Comparison of ENCODE assay signal across 1 cellular context in the genomic region with DNA sequence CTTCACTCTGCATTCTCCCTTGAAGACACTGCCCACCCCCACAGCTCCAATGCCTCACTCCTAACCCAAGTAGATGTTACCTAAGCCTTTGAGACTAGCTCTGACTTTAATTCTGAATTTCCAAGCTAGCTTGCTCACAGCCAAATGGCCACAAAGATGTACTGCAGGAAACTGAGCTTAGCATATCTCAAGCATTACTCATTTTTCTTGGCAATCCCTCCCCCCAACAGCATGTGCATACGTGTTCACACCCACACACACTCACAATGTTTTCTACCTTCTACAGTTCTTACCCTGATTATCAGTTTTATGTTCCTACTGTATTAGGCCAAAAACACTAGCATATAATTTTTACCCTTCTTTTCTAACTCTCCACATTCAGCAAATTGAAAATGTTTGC.
TF ChIP-seq lines count a peak whose summit lies in the region.

No MANE protein-coding gene starts in this region.

TF ChIP-seq in GM12878, 131 proteins besides CTCF, POLR2A, EP300 and RAD21 (continued from another document):
- TF ChIP-seq, protein P1, sequence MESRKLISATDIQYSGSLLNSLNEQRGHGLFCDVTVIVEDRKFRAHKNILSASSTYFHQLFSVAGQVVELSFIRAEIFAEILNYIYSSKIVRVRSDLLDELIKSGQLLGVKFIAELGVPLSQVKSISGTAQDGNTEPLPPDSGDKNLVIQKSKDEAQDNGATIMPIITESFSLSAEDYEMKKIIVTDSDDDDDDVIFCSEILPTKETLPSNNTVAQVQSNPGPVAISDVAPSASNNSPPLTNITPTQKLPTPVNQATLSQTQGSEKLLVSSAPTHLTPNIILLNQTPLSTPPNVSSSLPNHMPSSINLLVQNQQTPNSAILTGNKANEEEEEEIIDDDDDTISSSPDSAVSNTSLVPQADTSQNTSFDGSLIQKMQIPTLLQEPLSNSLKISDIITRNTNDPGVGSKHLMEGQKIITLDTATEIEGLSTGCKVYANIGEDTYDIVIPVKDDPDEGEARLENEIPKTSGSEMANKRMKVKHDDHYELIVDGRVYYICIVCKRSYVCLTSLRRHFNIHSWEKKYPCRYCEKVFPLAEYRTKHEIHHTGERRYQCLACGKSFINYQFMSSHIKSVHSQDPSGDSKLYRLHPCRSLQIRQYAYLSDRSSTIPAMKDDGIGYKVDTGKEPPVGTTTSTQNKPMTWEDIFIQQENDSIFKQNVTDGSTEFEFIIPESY (IDR thresholded peaks at IDR 0.05): no peak
- TF ChIP-seq CHD4 (IDR thresholded peaks at IDR 0.05) (no peak), BACH1 (IDR thresholded peaks at IDR 0.05; ENCODE audit: borderline replicate concordance) (no peak), LARP7 (IDR thresholded peaks at IDR 0.05) (no peak)
- TF ChIP-seq, protein P2, sequence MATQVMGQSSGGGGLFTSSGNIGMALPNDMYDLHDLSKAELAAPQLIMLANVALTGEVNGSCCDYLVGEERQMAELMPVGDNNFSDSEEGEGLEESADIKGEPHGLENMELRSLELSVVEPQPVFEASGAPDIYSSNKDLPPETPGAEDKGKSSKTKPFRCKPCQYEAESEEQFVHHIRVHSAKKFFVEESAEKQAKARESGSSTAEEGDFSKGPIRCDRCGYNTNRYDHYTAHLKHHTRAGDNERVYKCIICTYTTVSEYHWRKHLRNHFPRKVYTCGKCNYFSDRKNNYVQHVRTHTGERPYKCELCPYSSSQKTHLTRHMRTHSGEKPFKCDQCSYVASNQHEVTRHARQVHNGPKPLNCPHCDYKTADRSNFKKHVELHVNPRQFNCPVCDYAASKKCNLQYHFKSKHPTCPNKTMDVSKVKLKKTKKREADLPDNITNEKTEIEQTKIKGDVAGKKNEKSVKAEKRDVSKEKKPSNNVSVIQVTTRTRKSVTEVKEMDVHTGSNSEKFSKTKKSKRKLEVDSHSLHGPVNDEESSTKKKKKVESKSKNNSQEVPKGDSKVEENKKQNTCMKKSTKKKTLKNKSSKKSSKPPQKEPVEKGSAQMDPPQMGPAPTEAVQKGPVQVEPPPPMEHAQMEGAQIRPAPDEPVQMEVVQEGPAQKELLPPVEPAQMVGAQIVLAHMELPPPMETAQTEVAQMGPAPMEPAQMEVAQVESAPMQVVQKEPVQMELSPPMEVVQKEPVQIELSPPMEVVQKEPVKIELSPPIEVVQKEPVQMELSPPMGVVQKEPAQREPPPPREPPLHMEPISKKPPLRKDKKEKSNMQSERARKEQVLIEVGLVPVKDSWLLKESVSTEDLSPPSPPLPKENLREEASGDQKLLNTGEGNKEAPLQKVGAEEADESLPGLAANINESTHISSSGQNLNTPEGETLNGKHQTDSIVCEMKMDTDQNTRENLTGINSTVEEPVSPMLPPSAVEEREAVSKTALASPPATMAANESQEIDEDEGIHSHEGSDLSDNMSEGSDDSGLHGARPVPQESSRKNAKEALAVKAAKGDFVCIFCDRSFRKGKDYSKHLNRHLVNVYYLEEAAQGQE (IDR thresholded peaks at IDR 0.05; ENCODE audit: low read depth, low read length): no peak
TF ChIP-seq in GM12878: peak in this region for 0.
